In the genomic region with DNA sequence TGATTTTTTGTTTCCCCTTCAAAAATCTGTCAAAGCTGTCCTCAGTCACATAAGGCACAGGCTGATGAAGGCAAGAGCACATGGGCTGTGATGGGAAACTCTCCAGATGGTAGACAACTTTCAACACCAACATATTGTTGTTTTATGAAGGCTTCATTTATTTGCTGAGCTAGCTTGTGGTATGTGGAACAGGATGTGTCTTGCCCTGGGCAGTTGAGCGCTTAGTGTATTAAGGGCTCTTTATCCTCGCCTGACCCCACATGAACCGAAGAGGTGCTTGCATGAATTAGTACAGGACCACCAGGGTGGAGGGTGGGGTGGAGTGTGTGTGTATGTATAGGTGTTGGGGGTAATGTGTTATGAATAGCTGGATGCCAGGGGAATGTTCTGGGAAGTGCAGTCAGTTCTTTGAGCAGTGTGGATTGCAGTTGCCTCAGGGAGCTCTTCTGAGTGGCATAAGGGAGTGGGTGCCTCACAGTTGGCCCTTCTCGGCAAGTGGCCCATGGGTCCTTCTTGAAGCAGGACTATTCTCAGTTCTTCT, we compare ENCODE assay signal across 10 cellular contexts.
DNase-seq lines count a peak whose midpoint lies in the region; ATAC-seq and TF ChIP-seq lines count a peak whose summit lies in the region.
"Had no signal": no experiment of that assay in that cellular context is flagged by ENCODE, and none has a peak within 500 bp of the region (broad histone marks: within the 10 kb centered on the region; RNA-seq: fewer than 3 reads in every experiment).

No MANE protein-coding gene starts in this region.

- H3K4me3 Mint-ChIP-seq in natural killer cell: no peak overlapping the region

- ATAC-seq in HG03280 (IDR thresholded peaks at IDR 0.05; ENCODE audit: unreplicated experiment) (no peak), natural killer cell (no peak), GM21381 (IDR thresholded peaks at IDR 0.05; ENCODE audit: unreplicated experiment) (no peak)

- no peaks in the 10 kb centered on the region for H4K20me1 ChIP-seq in GM23248 (ENCODE audit: insufficient read depth)

- no peaks in the 10 kb centered on the region for H3K27me3 ChIP-seq in GM23248 (replicated peaks; ENCODE audit: insufficient read depth)
- no peaks in the 10 kb centered on the region for H3K27me3 ChIP-seq in SJCRH30

- H3K36me3 ChIP-seq in GM23248 (ENCODE audit: low read depth) (no peaks in the 10 kb centered on the region), SJCRH30 (no peaks in the 10 kb centered on the region)

- H3K27ac ChIP-seq in GM23248 (peak overlapping the region; percentile 88), SJCRH30 (peak overlapping the region; percentile 99)
- H3K27ac ChIP-seq: parathyroid adenoma had no signal

- peak overlapping the region; percentile 71 for H3K9ac ChIP-seq in GM23248
- H3K9ac ChIP-seq: parathyroid adenoma had no signal

- H3K9me3 ChIP-seq in GM23248 (ENCODE audit: low read depth): no peaks in the 10 kb centered on the region
- H3K9me3 ChIP-seq in SJCRH30 (replicated peaks): no peaks in the 10 kb centered on the region

- in situ Hi-C loops in GM23248 (cut with MboI): no loop called here

- H3K79me2 ChIP-seq in GM23248 (ENCODE audit: insufficient read depth): no peaks in the 10 kb centered on the region
- H3K79me2 ChIP-seq: parathyroid adenoma had no signal

- H2AFZ ChIP-seq in GM23248: peak overlapping the region; percentile 57; the same call in 1 of the 2 replicates

- peak overlapping the region; percentile 70 for H3K4me2 ChIP-seq in GM23248 (ENCODE audit: unreplicated experiment)

- no peaks in the 10 kb centered on the region for H3K9me3 Mint-ChIP-seq in natural killer cell

- H3K4me3 ChIP-seq in GM23248: peak overlapping the region; percentile 36
- peak overlapping the region; percentile 37 for H3K4me3 ChIP-seq in SJCRH30
- no peak overlapping the region for H3K4me3 ChIP-seq in foreskin fibroblast (ENCODE audit: low read depth in 1 of 2, low read length in 2 of 2)
- H3K4me3 ChIP-seq in skeletal muscle cell (ENCODE audit: low read depth, low read length): no peak overlapping the region

- no peaks in the 10 kb centered on the region for H3K9me2 ChIP-seq in GM23248 (ENCODE audit: insufficient read depth)

- H3K27ac Mint-ChIP-seq in natural killer cell: no peak overlapping the region

- peaks cover 17% of the 10 kb centered on the region for H3F3A ChIP-seq in GM23248 (ENCODE audit: insufficient read depth)

- peaks cover 20% of the 10 kb centered on the region for H3K4me1 ChIP-seq in GM23248 (ENCODE audit: insufficient read depth)
- H3K4me1 ChIP-seq in SJCRH30: peaks cover 27% of the 10 kb centered on the region
- H3K4me1 ChIP-seq: parathyroid adenoma had no signal

- H3K4me1 Mint-ChIP-seq in natural killer cell: no peaks in the 10 kb centered on the region

- H3K36me3 Mint-ChIP-seq in natural killer cell: no peaks in the 10 kb centered on the region

- intact Hi-C loops in natural killer cell (cut with micrococcal nuclease): no loop called here

- peaks cover 2 to 16% of the 10 kb centered on the region in 2 donors for H3K27me3 Mint-ChIP-seq in natural killer cell (ENCODE audit: low read depth in 2 of 2)

- DNase-seq in GM23248: peak; percentile 46
- DNase-seq in SJCRH30: peak; percentile 97 to 98
- peak; percentile 60 to 67 for DNase-seq in foreskin fibroblast
- DNase-seq in skeletal muscle cell (ENCODE audit: low read depth): peak; percentile 41
- no peak for DNase-seq in cortex of kidney (lab: John Stamatoyannopoulos, UW)
- DNase-seq in natural killer cell: no peak
- DNase-seq: NK-92 treated with Interleukin-12 subunit alpha and Interleukin-12 subunit beta, amount 100 ng/mL, for 24 hours had no signal

- 1 to 7% methylated on average over 4 of the region's 4 CpGs for WGBS in GM23248 (ENCODE audit: low coverage in 1 of 2, low lambda C conversion rate in 2 of 2, missing lambda C conversion rate in 2 of 2), 2 experiments

- TF ChIP-seq CTCF in foreskin fibroblast (IDR thresholded peaks at IDR 0.05; ENCODE audit: low read depth, low read length): no peak
- no peak for TF ChIP-seq CTCF in natural killer cell (IDR thresholded peaks at IDR 0.05)

Comparison
In these comparisons a context has a peak if more than half of its experiments do, and no peak if none do; other contexts are left out.
1. DNase-seq: peak in GM23248 (single experiment), SJCRH30 (2 of 2), foreskin fibroblast (2 of 2) and skeletal muscle cell (single experiment); none in cortex of kidney (single experiment) and natural killer cell (single experiment).
2. H3K4me3 ChIP-seq: peak in GM23248 (single experiment) and SJCRH30 (single experiment); none in foreskin fibroblast (0 of 2) and skeletal muscle cell (single experiment).